Comparison of ENCODE assay signal across 7 cellular contexts in genomic region chr5:73792687-73793320, GRCh38.
DNase-seq lines count a peak whose midpoint lies in the region; ATAC-seq and TF ChIP-seq lines count a peak whose summit lies in the region.

No MANE protein-coding gene starts in this region.

- peaks cover 12 to 31% (median 18%) of the 10 kb centered on the region in 5 donors for H3K27me3 Mint-ChIP-seq in naive thymus-derived CD8-positive, alpha-beta T cell

- POLR2A ChIA-PET in naive thymus-derived CD8-positive, alpha-beta T cell (lab: Charles Lee), result no interaction called here

- no peak overlapping the region for H3K27ac Mint-ChIP-seq in naive thymus-derived CD8-positive, alpha-beta T cell

- DNase-seq in NOMO-1 treated with DMSO at 0.1 percent for 48 hours (lab: John Stamatoyannopoulos, UW; ENCODE audit: unreplicated experiment), result peak; percentile 57
- DNase-seq in activated CD8-positive, alpha-beta memory T cell treated with anti-CD3 and anti-CD28 coated beads, Interleukin-2, amount 50 U/mL, for 4 hours, result peak; percentile 60
- DNase-seq in epithelial cell of proximal tubule (ENCODE audit: low read depth), result no peak
- DNase-seq in naive thymus-derived CD8-positive, alpha-beta T cell, result peak; percentile 27 to 79 (median 50)
- peak; percentile 67 for DNase-seq in stimulated activated naive CD8-positive, alpha-beta T cell treated with anti-CD3 and anti-CD28 coated beads, Interleukin-15, Interleukin-2, amounts not matched to agents 100 U/mL and 50 U/mL, for 24 hours

- no peaks in the 10 kb centered on the region for H3K9me3 Mint-ChIP-seq in naive thymus-derived CD8-positive, alpha-beta T cell

- TF ChIP-seq CTCF in GM12872 (IDR thresholded peaks at IDR 0.05; ENCODE audit: insufficient read depth, low read depth, low read length) (peak; percentile 95), epithelial cell of proximal tubule (conservative IDR thresholded peaks at IDR 0.05; ENCODE audit: low read depth, low read length) (peak; percentile 99)

- H3K4me3 Mint-ChIP-seq in naive thymus-derived CD8-positive, alpha-beta T cell, result no peak overlapping the region

- peak; percentile 73 for ATAC-seq in HG03159 (IDR thresholded peaks at IDR 0.05; ENCODE audit: unreplicated experiment)
- peak; percentile 50 to 64 for ATAC-seq in naive thymus-derived CD8-positive, alpha-beta T cell
- ATAC-seq in stimulated activated naive CD8-positive, alpha-beta T cell treated with anti-CD3 and anti-CD28 coated beads, Interleukin-15, Interleukin-2, amounts not matched to agents 100 U/mL and 50 U/mL, for 24 hours, result peak; percentile 71

- H3K36me3 Mint-ChIP-seq in naive thymus-derived CD8-positive, alpha-beta T cell, result no peaks in the 10 kb centered on the region

- no peak overlapping the region for H3K4me3 ChIP-seq in epithelial cell of proximal tubule (ENCODE audit: low read depth, low read length)

- H3K4me1 Mint-ChIP-seq in naive thymus-derived CD8-positive, alpha-beta T cell, result peaks cover 0 to 4% (median 0%) of the 10 kb centered on the region in 4 donors
